Comparison of ENCODE assay signal across 28 cellular contexts in the genomic region with DNA sequence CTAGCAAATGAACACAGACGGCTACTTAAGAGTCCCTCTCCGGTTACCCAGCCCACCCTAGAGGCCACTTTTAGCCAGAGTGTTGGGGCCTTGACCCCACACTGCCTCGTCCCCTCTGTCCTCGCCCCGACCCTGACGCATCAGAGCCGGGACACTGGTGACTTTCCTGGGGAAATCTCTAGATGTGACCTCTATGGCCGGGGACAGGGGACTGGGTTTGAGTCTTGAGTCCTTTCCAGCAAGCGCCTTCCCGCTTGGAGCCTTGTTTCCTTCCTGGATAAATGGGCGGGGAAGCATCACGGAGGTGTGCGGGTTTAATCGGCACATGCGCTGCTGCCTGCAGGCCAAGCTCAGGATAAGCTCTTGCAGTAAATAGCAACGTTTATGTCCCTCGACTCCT. TPM values are rescaled to one million over a fixed set of nuclear protein-coding genes. Genes with fewer than 3 reads are reported as not detected.
"Had no signal": no experiment of that assay in that cellular context is flagged by ENCODE, and none has a peak within 500 bp of the region (broad histone marks: within the 10 kb centered on the region; RNA-seq: fewer than 3 reads in every experiment).

No MANE protein-coding gene starts in this region.

- ATAC-seq: naive thymus-derived CD8-positive, alpha-beta T cell; natural killer cell treated with Interleukin-12 subunit alpha and Interleukin-12 subunit beta and Interleukin-15 and Interleukin-18, amount 100 ng/mL, for 72 hours; psoas muscle; right cardiac atrium; right lobe of liver; stimulated activated memory B cell treated with anti-CD40 and anti-IgM and Interleukin-4, amounts not matched to agents 10 μg/mL and 1 μg/mL and 100 μg/mL, for 72 hours; stimulated activated naive CD8-positive, alpha-beta T cell treated with anti-CD3 and anti-CD28 coated beads, Interleukin-15, amount 100 ng/mL, for 72 hours; stimulated activated naive CD8-positive, alpha-beta T cell treated with anti-CD3 and anti-CD28 coated beads, Interleukin-15, Interleukin-2, amounts not matched to agents 100 U/mL and 50 U/mL, for 24 hours; upper lobe of right lung had no signal

- H2AFZ ChIP-seq: parathyroid adenoma had no signal

- H3K27me3 ChIP-seq: ovary, right lobe of liver, sigmoid colon, suprapubic skin, testis, transverse colon, upper lobe of right lung, uterus had no signal

- H3K36me3 ChIP-seq: ovary, right lobe of liver, sigmoid colon, suprapubic skin, tibial artery, transverse colon, upper lobe of right lung, uterus had no signal

- H3K9me3 ChIP-seq: ovary, psoas muscle, right lobe of liver, suprapubic skin, testis, transverse colon, upper lobe of right lung, uterus had no signal

- H3K27ac ChIP-seq: ovary, parathyroid adenoma, psoas muscle, right lobe of liver, sigmoid colon, suprapubic skin, testis, tibial artery, transverse colon, upper lobe of right lung, uterus had no signal

- H3K4me1 ChIP-seq: parathyroid adenoma, psoas muscle, right lobe of liver, sigmoid colon, suprapubic skin, testis, tibial artery, transverse colon, upper lobe of right lung, uterus had no signal

- H3K9ac ChIP-seq: parathyroid adenoma had no signal

- H3K4me3 ChIP-seq: ovary, psoas muscle, right lobe of liver, sigmoid colon, suprapubic skin, tibial artery, transverse colon, upper lobe of right lung, uterus had no signal

- DNase-seq: naive thymus-derived CD8-positive, alpha-beta T cell; nephron progenitor cell; occipital lobe; ovary; posterior cingulate gyrus; psoas muscle; right cardiac atrium; right lobe of liver; sigmoid colon; small intestine; stimulated activated CD4-positive, alpha-beta T cell treated with anti-CD3 and anti-CD28 coated beads, Interleukin-12 subunit alpha, Interleukin-12 subunit beta, amount 100 ng/mL, for 4 hours; stimulated activated CD4-positive, alpha-beta T cell treated with anti-CD3 and anti-CD28 coated beads, Interleukin-1b, Interleukin-23, amount 100 ng/mL, for 48 hours; stimulated activated CD4-positive, alpha-beta T cell treated with anti-CD3 and anti-CD28 coated beads, Interleukin-4, amount 100 ng/mL, for 1 hour; stimulated activated CD4-positive, alpha-beta T cell treated with anti-CD3 and anti-CD28 coated beads, Interleukin-4, amount 100 ng/mL, for 4 hours; stimulated activated CD8-positive, alpha-beta memory T cell treated with anti-CD3 and anti-CD28 coated beads, Interleukin-4, amount 100 ng/mL, for 48 hours; stimulated activated naive CD4-positive, alpha-beta T cell; stimulated activated naive CD8-positive, alpha-beta T cell treated with anti-CD3 and anti-CD28 coated beads, Interleukin-15, amount 100 ng/mL, for 72 hours; stimulated activated naive CD8-positive, alpha-beta T cell treated with anti-CD3 and anti-CD28 coated beads, Interleukin-15, Interleukin-2, amounts not matched to agents 100 U/mL and 50 U/mL, for 24 hours; substantia nigra; testis; tibial artery; transverse colon; upper lobe of right lung; uterus had no signal

- FAIRE-seq: small intestine had no signal

RNA-seq across cellular contexts. Expression of gene NPTX2, which starts 40.7 kb away (rescaled TPM):
- total RNA-seq: naive thymus-derived CD8-positive, alpha-beta T cell had no signal
- polyA plus RNA-seq: naive thymus-derived CD8-positive, alpha-beta T cell had no signal
